In the genomic region with DNA sequence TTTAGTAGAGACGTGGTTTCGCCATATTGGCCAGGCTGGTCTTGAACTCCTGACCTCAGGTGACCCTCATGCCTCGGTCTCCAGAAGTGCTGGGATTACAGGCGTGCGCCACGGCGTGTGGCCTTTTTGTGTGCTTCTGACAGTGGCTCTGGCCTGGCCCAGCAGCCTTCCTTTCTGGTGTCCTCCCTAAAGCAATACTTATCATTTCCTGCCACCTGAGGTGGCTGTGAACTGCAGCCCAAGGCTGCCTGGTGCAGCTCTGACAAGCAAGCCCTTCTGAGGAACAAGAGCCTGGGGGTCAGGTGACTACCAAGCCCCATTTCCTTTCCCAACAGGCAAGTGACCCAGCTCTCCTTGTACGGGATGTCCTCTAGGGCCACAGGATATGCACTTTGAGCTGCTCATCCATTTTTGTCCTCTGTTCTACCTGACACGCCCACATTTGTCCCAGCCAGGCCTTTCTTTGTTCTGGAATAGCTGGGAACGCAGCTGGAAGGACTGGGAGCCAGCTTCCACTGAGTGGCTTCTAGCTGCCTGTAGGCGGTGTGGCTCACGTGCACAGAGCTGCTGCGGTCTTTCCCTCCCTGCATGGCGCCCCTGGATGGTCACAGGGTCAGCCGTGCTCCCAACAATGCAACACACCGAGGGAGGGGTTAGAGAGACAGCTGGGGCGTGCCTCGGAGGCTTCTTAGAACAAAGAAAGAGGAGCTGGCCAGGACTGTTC, we compare ENCODE assay signal across 8 cellular contexts. TPM values are rescaled to one million over a fixed set of nuclear protein-coding genes. Genes with fewer than 3 reads are reported as not detected.
DNase-seq lines count a peak whose midpoint lies in the region; ATAC-seq and TF ChIP-seq lines count a peak whose summit lies in the region.

No MANE protein-coding gene starts in this region.

- H3K9me3 ChIP-seq in right cardiac atrium (ENCODE audit: control insufficient read depth, low read length) (no peaks in the 10 kb centered on the region), skeletal muscle satellite cell (replicated peaks; ENCODE audit: low read length) (no peaks in the 10 kb centered on the region)

- H3K27ac ChIP-seq in right cardiac atrium (ENCODE audit: low read length) = peak overlapping the region; percentile 90

- intact Hi-C loops in right cardiac atrium (cut with DNase I) = no loop called here

- peak overlapping the region; percentile 21 for H3K4me2 ChIP-seq in skeletal muscle satellite cell (ENCODE audit: low read length)

- H3K36me3 ChIP-seq in skeletal muscle satellite cell (ENCODE audit: insufficient read depth, low read length) = peaks cover 10% of the 10 kb centered on the region

- H3K9ac ChIP-seq in skeletal muscle satellite cell (ENCODE audit: low read depth, low read length) = no peak overlapping the region

- 46% methylated on average over 18 of the region's 18 CpGs for WGBS in right cardiac atrium

- peaks cover 7% of the 10 kb centered on the region for H3K4me1 ChIP-seq in right cardiac atrium (ENCODE audit: control insufficient read depth, insufficient read depth, low read length)
- H3K4me1 ChIP-seq in skeletal muscle satellite cell (ENCODE audit: control insufficient read depth, insufficient read depth, low read length) = peaks cover 26% of the 10 kb centered on the region

- peak; percentile 88 for DNase-seq in LHCN-M2 (ENCODE audit: low read depth)
- peak; percentile 46 for DNase-seq in astrocyte of the hippocampus (ENCODE audit: low read depth, low spot score)
- peak; percentile 71 to 85 (median 81) for DNase-seq in right cardiac atrium
- no peak for DNase-seq in NCI-H2171 treated with DMSO at 0.1 percent for 48 hours (lab: John Stamatoyannopoulos, UW)

- H3K4me3 ChIP-seq in right cardiac atrium (ENCODE audit: low read length) (no peak overlapping the region), skeletal muscle satellite cell (ENCODE audit: low read length) (no peak overlapping the region)

- ATAC-seq in right cardiac atrium (peak; percentile 75 to 85), GM18505 (IDR thresholded peaks at IDR 0.05; ENCODE audit: unreplicated experiment) (no peak), GM18502 (IDR thresholded peaks at IDR 0.05; ENCODE audit: poor library complexity, unreplicated experiment) (no peak), HG03139 (IDR thresholded peaks at IDR 0.05; ENCODE audit: unreplicated experiment) (no peak)

- no peaks in the 10 kb centered on the region for H3K27me3 ChIP-seq in right cardiac atrium (ENCODE audit: control insufficient read depth, insufficient read depth)
- no peaks in the 10 kb centered on the region for H3K27me3 ChIP-seq in skeletal muscle satellite cell (ENCODE audit: control insufficient read depth, insufficient read depth, low read length)

- TF ChIP-seq POLR2A in GM18505 (IDR thresholded peaks at IDR 0.05; ENCODE audit: borderline replicate concordance, extremely low read depth, insufficient read depth, insufficient read length) = no peak

RNA-seq across cellular contexts. Expression of gene BID, which starts 12.3 kb away (rescaled TPM):
- total RNA-seq in LHCN-M2 (2014; rRNA removed) (26.7 and 32.3 TPM in 2 replicates), right cardiac atrium (10 to 100 TPM in 3 of 4 donors, 1 to 10 TPM in 1; 7.2 to 13.1 (median 11.3) TPM)
- polyA plus RNA-seq in LHCN-M2 (2012) = 30.2 TPM
- polyA plus RNA-seq in right cardiac atrium = 12.7 TPM
- 18.8 and 29.3 TPM in 2 replicates for total RNA-seq in skeletal muscle satellite cell (2012; rRNA removed)

Comparison
In these comparisons a context has a peak if more than half of its experiments do, and no peak if none do; other contexts are left out.
1. ATAC-seq: peak in right cardiac atrium (2 of 2); none in GM18505 (single experiment), GM18502 (single experiment) and HG03139 (single experiment).